ENCODE assay signal across 1 cellular context in genomic region chr11:35146074-35146521, GRCh38.
TF ChIP-seq lines count a peak whose summit lies in the region.

No MANE protein-coding gene starts in this region.

TF ChIP-seq in WTC11, 78 proteins besides CTCF, POLR2A, EP300 and RAD21 (continued from another document):
- TF ChIP-seq, protein P1, sequence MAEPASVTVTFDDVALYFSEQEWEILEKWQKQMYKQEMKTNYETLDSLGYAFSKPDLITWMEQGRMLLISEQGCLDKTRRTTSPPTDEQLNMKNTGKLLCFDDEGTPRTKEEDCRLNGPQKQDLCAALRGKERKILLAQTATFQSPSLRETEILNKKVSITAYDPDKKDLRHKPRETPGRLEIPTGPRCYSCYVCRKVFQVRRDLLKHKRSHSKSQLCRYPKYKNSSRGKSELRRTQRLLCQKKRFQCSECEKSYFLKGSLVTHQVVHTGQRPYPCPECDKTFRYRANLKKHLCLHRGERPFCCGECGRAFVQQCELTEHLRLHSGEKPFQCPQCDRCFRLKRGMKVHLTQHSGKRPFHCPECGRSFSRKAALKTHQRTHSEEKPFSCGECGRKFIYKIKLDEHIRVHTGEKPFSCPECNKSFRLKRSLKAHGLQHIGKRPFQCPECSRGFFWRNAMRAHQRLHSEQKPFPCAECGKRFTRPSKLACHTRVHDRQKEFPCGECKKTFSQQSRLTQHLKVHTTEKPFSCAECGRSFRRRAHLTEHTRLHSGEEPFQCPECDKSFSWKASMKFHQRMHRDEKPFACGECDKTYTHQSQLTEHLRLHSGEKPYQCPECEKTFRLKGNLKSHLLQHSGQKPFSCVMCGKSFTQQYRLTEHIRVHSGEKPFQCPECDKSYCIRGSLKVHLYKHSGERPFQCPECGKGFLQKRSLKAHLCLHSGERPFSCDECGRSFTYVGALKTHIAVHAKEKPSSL (CRISPR knock-in tag; conservative IDR thresholded peaks at IDR 0.05) = no peak
- no peak for TF ChIP-seq ELF4 (CRISPR knock-in tag; IDR thresholded peaks at IDR 0.05; ENCODE audit: low read depth)
- TF ChIP-seq NR1H2 (CRISPR knock-in tag; IDR thresholded peaks at IDR 0.05) = no peak
- no peak for TF ChIP-seq SMAD3 (CRISPR knock-in tag; IDR thresholded peaks at IDR 0.05; ENCODE audit: borderline replicate concordance)
- TF ChIP-seq, protein P2, sequence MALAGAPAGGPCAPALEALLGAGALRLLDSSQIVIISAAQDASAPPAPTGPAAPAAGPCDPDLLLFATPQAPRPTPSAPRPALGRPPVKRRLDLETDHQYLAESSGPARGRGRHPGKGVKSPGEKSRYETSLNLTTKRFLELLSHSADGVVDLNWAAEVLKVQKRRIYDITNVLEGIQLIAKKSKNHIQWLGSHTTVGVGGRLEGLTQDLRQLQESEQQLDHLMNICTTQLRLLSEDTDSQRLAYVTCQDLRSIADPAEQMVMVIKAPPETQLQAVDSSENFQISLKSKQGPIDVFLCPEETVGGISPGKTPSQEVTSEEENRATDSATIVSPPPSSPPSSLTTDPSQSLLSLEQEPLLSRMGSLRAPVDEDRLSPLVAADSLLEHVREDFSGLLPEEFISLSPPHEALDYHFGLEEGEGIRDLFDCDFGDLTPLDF (CRISPR knock-in tag; IDR thresholded peaks at IDR 0.05) = no peak
- no peak for TF ChIP-seq FOXP1 (CRISPR knock-in tag; IDR thresholded peaks at IDR 0.05; ENCODE audit: borderline replicate concordance)
- no peak for TF ChIP-seq HMGXB4 (CRISPR knock-in tag; IDR thresholded peaks at IDR 0.05)
